8 cellular contexts compared by ENCODE assay signal in the genomic region with DNA sequence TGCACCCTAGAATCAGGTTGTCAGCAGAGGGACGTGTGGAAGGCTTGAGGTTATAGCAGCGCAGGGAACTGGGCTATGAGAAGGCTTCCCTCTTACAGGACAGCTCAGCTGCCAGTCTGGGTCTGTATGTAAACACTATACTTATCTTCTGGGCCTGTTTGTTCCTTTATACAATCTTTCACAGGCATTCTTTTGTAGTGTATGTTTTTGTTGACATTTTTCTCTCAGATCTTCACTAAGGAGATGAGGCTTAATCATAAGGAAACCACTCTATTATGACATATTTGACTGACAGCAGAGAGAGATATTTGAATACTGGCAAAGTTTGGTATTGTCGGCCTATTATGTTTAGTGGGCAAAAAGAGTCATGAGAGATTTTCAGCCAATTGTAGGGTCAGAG. TPM values are rescaled to one million over a fixed set of nuclear protein-coding genes. Genes with fewer than 3 reads are reported as not detected.
DNase-seq lines count a peak whose midpoint lies in the region; ATAC-seq and TF ChIP-seq lines count a peak whose summit lies in the region.

No MANE protein-coding gene starts in this region.

- peaks cover 28 to 48% (median 31%) of the 10 kb centered on the region in 3 donors for H3K4me1 Mint-ChIP-seq in IgD-negative memory B cell

- H3K27ac Mint-ChIP-seq in IgD-negative memory B cell, result peak overlapping the region; percentile 48 to 95 (median 94)

- ATAC-seq in HG03175 (IDR thresholded peaks at IDR 0.05; ENCODE audit: unreplicated experiment), result no peak
- ATAC-seq in HG02678 (IDR thresholded peaks at IDR 0.05; ENCODE audit: unreplicated experiment), result no peak

- H3K4me3 Mint-ChIP-seq in IgD-negative memory B cell, result peak overlapping the region; percentile 90 to 99 (median 97)

- intact Hi-C loops in posterior cingulate gyrus (cut with DNase I), result no loop called here

- peaks cover 40% of the 10 kb centered on the region for H3K4me1 ChIP-seq in muscle layer of colon (ENCODE audit: insufficient read depth, low read length)

- no peak for TF ChIP-seq CTCF in AG09309 (IDR thresholded peaks at IDR 0.05; ENCODE audit: control insufficient read depth, insufficient read depth, low read depth, low read length, missing control alignments)
- TF ChIP-seq CTCF in cardiac fibroblast (IDR thresholded peaks at IDR 0.05; ENCODE audit: low read depth, low read length), result no peak

- H3K27me3 Mint-ChIP-seq in IgD-negative memory B cell, result peaks cover 13% of the 10 kb centered on the region

- peak overlapping the region; percentile 92 for H3K27ac ChIP-seq in muscle layer of colon (ENCODE audit: low read depth, low read length)

- H3K4me3 ChIP-seq in AG09309 (ENCODE audit: control insufficient read depth, low read depth, low read length), result peak overlapping the region; percentile 90
- H3K4me3 ChIP-seq in cardiac fibroblast (replicated peaks in 1 of 2; ENCODE audit: low read depth in 2 of 2, low read length in 2 of 2), result peak overlapping the region; percentile 95 to 100
- H3K4me3 ChIP-seq in muscle layer of colon (ENCODE audit: low read depth in 1 of 2, low read length in 2 of 2), result peak overlapping the region; percentile 94 to 98

- no peaks in the 10 kb centered on the region for H3K9me3 Mint-ChIP-seq in IgD-negative memory B cell

- no peaks in the 10 kb centered on the region for H3K27me3 ChIP-seq in muscle layer of colon (ENCODE audit: control insufficient read depth in 1 of 2, insufficient read depth in 2 of 2, low read length in 2 of 2)

- DNase-seq in AG09309 (ENCODE audit: low read depth) (no peak), cardiac fibroblast (ENCODE audit: low read depth in 2 of 2) (peak; percentile 40 to 44), posterior cingulate gyrus (no peak), SKM-1 treated with dmso at 0.1 percent for 144 hours (lab: John Stamatoyannopoulos, UW; ENCODE audit: unreplicated experiment) (no peak)

- peak overlapping the region; percentile 84 for H3K9ac ChIP-seq in muscle layer of colon (ENCODE audit: low read length)

- H3K9me3 ChIP-seq in muscle layer of colon (ENCODE audit: low read length), result no peaks in the 10 kb centered on the region

- peaks cover 3% of the 10 kb centered on the region for H3K36me3 Mint-ChIP-seq in IgD-negative memory B cell

- H3K36me3 ChIP-seq in muscle layer of colon (ENCODE audit: insufficient read depth, low read length), result no peaks in the 10 kb centered on the region

RNA-seq across cellular contexts. Expression of a gene that starts 0.9 kb away (rescaled TPM):
- 12.6 TPM for polyA plus RNA-seq in IgD-negative memory B cell

RNA-seq across cellular contexts. Expression of a gene that starts 4.9 kb away (rescaled TPM):
- polyA plus RNA-seq in IgD-negative memory B cell, result not detected

RNA-seq across cellular contexts. Expression of a gene that starts 20.2 kb away (rescaled TPM):
- polyA plus RNA-seq in IgD-negative memory B cell, result not detected

Comparison
In these comparisons a context has a peak if more than half of its experiments do, and no peak if none do; other contexts are left out.
1. DNase-seq: peak in cardiac fibroblast (2 of 2); none in AG09309 (single experiment), posterior cingulate gyrus (0 of 10) and SKM-1 treated with dmso at 0.1 percent for 144 hours (single experiment).
2. Peak in every context shown above with its lines, with median percentiles within 50 percentile points of each other: H3K4me3 ChIP-seq.